31 cellular contexts compared by ENCODE assay signal in the genomic region with DNA sequence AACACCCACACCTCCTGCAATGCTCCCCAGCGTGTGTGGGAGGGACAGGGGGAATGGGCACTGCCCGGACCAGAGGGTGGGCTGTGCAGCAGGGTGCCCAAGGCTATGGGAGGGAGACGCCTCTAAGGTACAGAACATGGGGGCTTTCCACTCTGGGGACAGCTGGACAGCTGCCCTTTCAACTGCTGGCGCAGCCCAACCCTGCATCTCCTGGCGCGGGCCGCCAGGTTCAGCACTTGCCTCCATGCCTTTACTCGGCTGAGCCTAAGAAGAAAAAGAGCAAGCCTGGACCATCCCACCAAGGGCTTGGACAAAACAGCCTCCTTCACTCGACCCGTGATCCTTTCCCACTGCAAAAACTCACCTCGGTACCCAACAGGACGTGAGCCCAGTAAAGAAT. TPM values are rescaled to one million over a fixed set of nuclear protein-coding genes. Genes with fewer than 3 reads are reported as not detected.
"Had no signal": no experiment of that assay in that cellular context is flagged by ENCODE, and none has a peak within 500 bp of the region (broad histone marks: within the 10 kb centered on the region; RNA-seq: fewer than 3 reads in every experiment).

No MANE protein-coding gene starts in this region.

- DNase-seq: activated B cell treated with CpG ODN at 0.5 μM for 24 hours; activated CD4-positive, alpha-beta memory T cell treated with anti-CD3 and anti-CD28 coated beads for 36 hours; activated CD4-positive, alpha-beta T cell treated with anti-CD3 and anti-CD28 coated beads for 4 hours; activated CD4-positive, alpha-beta T cell treated with anti-CD3 and anti-CD28 coated beads, Interleukin-2, amount 10 ng/mL, durations not matched to agents 24 days and 14 days; activated CD4-positive, alpha-beta T cell treated with anti-CD3 and anti-CD28 coated beads, Interleukin-2, amount 50 U/mL, for 1 hour; activated CD4-positive, alpha-beta T cell treated with anti-CD3 and anti-CD28 coated beads, Interleukin-2, amount 50 U/mL, for 4 hours; activated CD4-positive, CD25-positive, alpha-beta regulatory T cell treated with anti-CD3 and anti-CD28 coated beads, Interleukin-2, amount 50 U/mL, for 72 hours; activated CD8-positive, alpha-beta memory T cell treated with anti-CD3 and anti-CD28 coated beads, Interleukin-2, amount 50 U/mL, for 4 hours; activated effector memory CD4-positive, alpha-beta T cell treated with anti-CD3 and anti-CD28 coated beads, Interleukin-2, amount 50 U/mL, for 16 hours; activated gamma-delta T cell treated with Interleukin-2 at 50 U/mL for 16 hours; activated naive CD4-positive, alpha-beta T cell; activated naive CD4-positive, alpha-beta T cell treated with anti-CD3 and anti-CD28 coated beads for 36 hours; activated naive CD4-positive, alpha-beta T cell treated with anti-CD3 and anti-CD28 coated beads, Interleukin-2, amount 50 U/mL, for 16 hours; activated T-cell treated with anti-CD3 and anti-CD28 coated beads for 4 hours; activated T-cell treated with anti-CD3 and anti-CD28 coated beads, Interleukin-2, amount 50 U/mL, for 1 hour; activated T-cell treated with anti-CD3 and anti-CD28 coated beads, Interleukin-2, amount 50 U/mL, for 4 hours; adrenal gland; amniotic stem cell; aorta; body of pancreas; brain microvascular endothelial cell; central memory CD4-positive, alpha-beta T cell; T-helper 2 cell; T-helper 9 cell had no signal

- FAIRE-seq: astrocyte, TTC549 had no signal

- H3K36me3 ChIP-seq: adrenal gland, brain microvascular endothelial cell, breast epithelium had no signal

- H3K9me3 ChIP-seq: adrenal gland, body of pancreas, breast epithelium had no signal

- H3K4me3 ChIP-seq: adrenal gland, body of pancreas, breast epithelium had no signal

- H3K27ac ChIP-seq: adrenal gland, body of pancreas, brain microvascular endothelial cell, breast epithelium, VCaP had no signal

- H3K27me3 ChIP-seq: adrenal gland, body of pancreas, breast epithelium had no signal

- H3K4me1 ChIP-seq: adrenal gland, body of pancreas, breast epithelium had no signal

RNA-seq across cellular contexts. Expression of gene AK8, which starts 15.0 kb away (rescaled TPM):
- total RNA-seq: activated CD4-positive, alpha-beta T cell treated with anti-CD3 and anti-CD28 coated beads, Interleukin-2, amount 10 ng/mL, durations not matched to agents 24 days and 14 days; activated CD8-positive, alpha-beta T cell treated with anti-CD3 and anti-CD28 coated beads for 36 hours; activated naive CD4-positive, alpha-beta T cell treated with anti-CD3 and anti-CD28 coated beads for 36 hours; activated naive CD4-positive, alpha-beta T cell treated with anti-CD3 and anti-CD28 coated beads, Interleukin-2, amount 50 U/mL, for 72 hours; activated T-cell treated with anti-CD3 and anti-CD28 coated beads, Interleukin-2, amount 50 U/mL, for 4 hours; activated T-helper 1 cell treated with anti-CD3 and anti-CD28 coated beads, Interleukin-12 subunit alpha, Interleukin-12 subunit beta, Interleukin-2, Interleukin-4 antibody, amounts not matched to agents 30 ng/mL and 10 ng/mL and 1 ng/mL, durations not matched to agents 14 hours and 24 hours and 36 hours had no signal
